Comparison of ENCODE assay signal across 26 cellular contexts in the genomic region with DNA sequence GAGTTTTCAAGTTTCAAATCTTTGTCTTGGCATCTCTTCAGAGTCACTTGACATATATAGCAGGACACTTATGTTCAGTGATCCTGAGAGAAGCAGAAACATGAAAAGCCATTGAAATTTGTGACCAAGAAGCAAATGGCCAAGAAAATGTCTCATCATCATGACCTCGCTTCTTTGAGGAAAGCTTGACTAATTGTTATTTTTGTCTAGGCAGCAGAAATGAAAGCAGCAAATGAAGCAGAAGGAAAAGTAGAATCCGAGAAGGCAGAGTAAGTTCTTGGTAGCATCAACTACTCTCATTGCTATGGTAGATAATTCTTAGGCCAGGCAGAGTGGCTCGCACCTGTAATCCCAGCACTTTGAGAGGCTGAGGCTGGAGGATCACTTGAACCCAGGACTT.
"Had no signal": no experiment of that assay in that cellular context is flagged by ENCODE, and none has a peak within 500 bp of the region (broad histone marks: within the 10 kb centered on the region; RNA-seq: fewer than 3 reads in every experiment).

No MANE protein-coding gene starts in this region.

- FAIRE-seq: urothelium cell line had no signal

- H3K4me3 ChIP-seq: stomach, suprapubic skin, testis, thoracic aorta, thyroid gland, tibial artery, tibial nerve, transverse colon, upper lobe of left lung, upper lobe of right lung, uterus, vagina had no signal

- ATAC-seq: stimulated activated effector memory CD8-positive, alpha-beta T cell treated with anti-CD3 and anti-CD28 coated beads, Interleukin-12 subunit alpha, Interleukin-12 subunit beta, amount 100 ng/mL, for 72 hours; stimulated activated memory B cell treated with anti-CD40 and anti-IgM and Interleukin-4, amounts not matched to agents 10 μg/mL and 1 μg/mL and 100 μg/mL, for 72 hours; stimulated activated naive B cell treated with anti-CD40 and anti-IgM and Interleukin-4, amounts not matched to agents 10 μg/mL and 1 μg/mL and 100 μg/mL, for 72 hours; stimulated activated naive CD8-positive, alpha-beta T cell treated with anti-CD3 and anti-CD28 coated beads, Interleukin-15, amount 100 ng/mL, for 72 hours; stimulated activated naive CD8-positive, alpha-beta T cell treated with anti-CD3 and anti-CD28 coated beads, Interleukin-15, Interleukin-2, amounts not matched to agents 100 U/mL and 50 U/mL, for 24 hours; upper lobe of right lung had no signal

- H3K4me1 ChIP-seq: stomach, suprapubic skin, testis, tibial artery, tibial nerve, transverse colon, upper lobe of left lung, upper lobe of right lung, uterus had no signal

- H3K27me3 ChIP-seq: stomach, suprapubic skin, testis, thyroid gland, tibial artery, tibial nerve, transverse colon, upper lobe of left lung, upper lobe of right lung, uterus, vagina had no signal

- H3K27ac ChIP-seq: stomach, suprapubic skin, testis, thoracic aorta, thyroid gland, tibial artery, tibial nerve, transverse colon, upper lobe of left lung, upper lobe of right lung, uterus, vagina had no signal

- DNase-seq: stimulated activated CD4-positive, alpha-beta T cell treated with anti-CD3 and anti-CD28 coated beads, Interleukin-2, amount 100 ng/mL, for 48 hours; stimulated activated CD4-positive, alpha-beta T cell treated with anti-CD3 and anti-CD28 coated beads, Interleukin-4, amount 100 ng/mL, for 1 hour; stimulated activated CD4-positive, alpha-beta T cell treated with anti-CD3 and anti-CD28 coated beads, Interleukin-4, amount 100 ng/mL, for 24 hours; stimulated activated CD4-positive, alpha-beta T cell treated with anti-CD3 and anti-CD28 coated beads, Interleukin-4, amount 100 ng/mL, for 4 hours; stimulated activated CD8-positive, alpha-beta memory T cell treated with anti-CD3 and anti-CD28 coated beads, Interleukin-4, amount 100 ng/mL, for 48 hours; stimulated activated naive B cell treated with anti-CD40 and anti-IgM and Interleukin-4, amounts not matched to agents 10 μg/mL and 1 μg/mL and 100 μg/mL, for 72 hours; stimulated activated naive CD4-positive, alpha-beta T cell; stimulated activated naive CD4-positive, alpha-beta T cell treated with Interleukin-2 at 50 U/mL for 16 hours; stimulated activated naive CD8-positive, alpha-beta T cell treated with anti-CD3 and anti-CD28 coated beads, Interleukin-15, amount 100 ng/mL, for 72 hours; stimulated activated naive CD8-positive, alpha-beta T cell treated with anti-CD3 and anti-CD28 coated beads, Interleukin-15, Interleukin-2, amounts not matched to agents 100 U/mL and 50 U/mL, for 24 hours; stomach; substantia nigra; testis; thyroid gland; tibial artery; transverse colon; upper lobe of left lung; upper lobe of right lung; uterus had no signal

- H3K36me3 ChIP-seq: suprapubic skin, thoracic aorta, thyroid gland, tibial nerve, transverse colon, upper lobe of left lung, upper lobe of right lung, uterus, vagina had no signal

- H3K9me3 ChIP-seq: stomach, suprapubic skin, testis, thoracic aorta, thyroid gland, tibial artery, tibial nerve, transverse colon, upper lobe of left lung, upper lobe of right lung, uterus, vagina had no signal
